1 cellular context compared by ENCODE assay signal in genomic region chr14:33899723-33900341, GRCh38.
TF ChIP-seq lines count a peak whose summit lies in the region.

No MANE protein-coding gene starts in this region.

TF ChIP-seq in HepG2, 621 proteins besides CTCF, POLR2A, EP300 and RAD21 (continued from another document and continues in another):
- TF ChIP-seq MLXIP (CRISPR knock-in tag; IDR thresholded peaks at IDR 0.05; ENCODE audit: borderline replicate concordance) (no peak), SOX13 (IDR thresholded peaks at IDR 0.05) (0 out of 2 replicates have a peak, but pooled peaks have one; percentile 51), SOX13 (CRISPR knock-in tag; conservative IDR thresholded peaks at IDR 0.05 in 1 of 2, IDR thresholded peaks at IDR 0.05 in 1 of 2) (peak in 1 of 2 experiments; percentile 74; a peak in 2 of 4 replicates), THAP9 (CRISPR knock-in tag; IDR thresholded peaks at IDR 0.05; ENCODE audit: borderline replicate concordance) (no peak), ZNF562 (CRISPR knock-in tag; IDR thresholded peaks at IDR 0.05; ENCODE audit: borderline replicate concordance) (no peak), ZNF430 (CRISPR knock-in tag; IDR thresholded peaks at IDR 0.05) (0 out of 2 replicates have a peak, but pooled peaks have one; percentile 76), ZNF124 (CRISPR knock-in tag; IDR thresholded peaks at IDR 0.05) (no peak), NFAT5 (CRISPR knock-in tag; IDR thresholded peaks at IDR 0.05) (no peak), MIXL1 (CRISPR knock-in tag; IDR thresholded peaks at IDR 0.05) (peak; percentile 97), TERF1 (CRISPR knock-in tag; IDR thresholded peaks at IDR 0.05) (no peak), ZSCAN25 (CRISPR knock-in tag; IDR thresholded peaks at IDR 0.05) (peak; percentile 56; the same call in 1 of the 2 replicates), KLF13 (CRISPR knock-in tag; IDR thresholded peaks at IDR 0.05) (no peak), USF2 (IDR thresholded peaks at IDR 0.05; ENCODE audit: low read depth, low read length) (no peak), USF2 (CRISPR knock-in tag; IDR thresholded peaks at IDR 0.05; ENCODE audit: borderline replicate concordance) (no peak), GATA4 (IDR thresholded peaks at IDR 0.05; ENCODE audit: borderline replicate concordance, low read depth) (peak; percentile 51; the same call in 1 of the 2 replicates), SRF (IDR thresholded peaks at IDR 0.05; ENCODE audit: low read depth, low read length) (no peak), IKZF5 (CRISPR knock-in tag; IDR thresholded peaks at IDR 0.05) (peak; percentile 64), MEF2D (CRISPR knock-in tag; IDR thresholded peaks at IDR 0.05) (peak; percentile 87), ZNF790 (CRISPR knock-in tag; IDR thresholded peaks at IDR 0.05; ENCODE audit: borderline replicate concordance) (no peak), SALL1 (CRISPR knock-in tag; IDR thresholded peaks at IDR 0.05) (peak; percentile 83; the same call in 1 of the 2 replicates), AGO1 (IDR thresholded peaks at IDR 0.05; ENCODE audit: low read depth, low read length, poor library complexity, severe bottlenecking) (no peak), SRSF1 (optimal IDR thresholded peaks at IDR 0.05; ENCODE audit: low read depth, low read length) (no peak), RARA (CRISPR knock-in tag; IDR thresholded peaks at IDR 0.05) (peak; percentile 97), LCORL (IDR thresholded peaks at IDR 0.05) (peak; percentile 41; the same call in 1 of the 2 replicates), LCORL (CRISPR knock-in tag; IDR thresholded peaks at IDR 0.05) (peak; percentile 77), BRCA1 (CRISPR knock-in tag; IDR thresholded peaks at IDR 0.05) (peak; percentile 21; the same call in 1 of the 2 replicates), KAT8 (CRISPR knock-in tag; IDR thresholded peaks at IDR 0.05) (peak; percentile 21; the same call in 1 of the 2 replicates), RBAK (CRISPR knock-in tag; IDR thresholded peaks at IDR 0.05) (0 out of 2 replicates have a peak, but pooled peaks have one; percentile 28), ZNF460 (CRISPR knock-in tag; IDR thresholded peaks at IDR 0.05; ENCODE audit: borderline replicate concordance) (no peak), FOXM1 (CRISPR knock-in tag; IDR thresholded peaks at IDR 0.05) (no peak)
- TF ChIP-seq, protein P1, sequence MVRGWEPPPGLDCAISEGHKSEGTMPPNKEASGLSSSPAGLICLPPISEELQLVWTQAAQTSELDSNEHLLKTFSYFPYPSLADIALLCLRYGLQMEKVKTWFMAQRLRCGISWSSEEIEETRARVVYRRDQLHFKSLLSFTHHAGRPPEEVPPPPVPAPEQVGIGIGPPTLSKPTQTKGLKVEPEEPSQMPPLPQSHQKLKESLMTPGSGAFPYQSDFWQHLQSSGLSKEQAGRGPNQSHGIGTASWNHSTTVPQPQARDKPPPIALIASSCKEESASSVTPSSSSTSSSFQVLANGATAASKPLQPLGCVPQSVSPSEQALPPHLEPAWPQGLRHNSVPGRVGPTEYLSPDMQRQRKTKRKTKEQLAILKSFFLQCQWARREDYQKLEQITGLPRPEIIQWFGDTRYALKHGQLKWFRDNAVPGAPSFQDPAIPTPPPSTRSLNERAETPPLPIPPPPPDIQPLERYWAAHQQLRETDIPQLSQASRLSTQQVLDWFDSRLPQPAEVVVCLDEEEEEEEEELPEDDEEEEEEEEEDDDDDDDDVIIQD (CRISPR knock-in tag; IDR thresholded peaks at IDR 0.05; ENCODE audit: low read depth): peak; percentile 88; the same call in 1 of the 2 replicates
- TF ChIP-seq, protein P2, sequence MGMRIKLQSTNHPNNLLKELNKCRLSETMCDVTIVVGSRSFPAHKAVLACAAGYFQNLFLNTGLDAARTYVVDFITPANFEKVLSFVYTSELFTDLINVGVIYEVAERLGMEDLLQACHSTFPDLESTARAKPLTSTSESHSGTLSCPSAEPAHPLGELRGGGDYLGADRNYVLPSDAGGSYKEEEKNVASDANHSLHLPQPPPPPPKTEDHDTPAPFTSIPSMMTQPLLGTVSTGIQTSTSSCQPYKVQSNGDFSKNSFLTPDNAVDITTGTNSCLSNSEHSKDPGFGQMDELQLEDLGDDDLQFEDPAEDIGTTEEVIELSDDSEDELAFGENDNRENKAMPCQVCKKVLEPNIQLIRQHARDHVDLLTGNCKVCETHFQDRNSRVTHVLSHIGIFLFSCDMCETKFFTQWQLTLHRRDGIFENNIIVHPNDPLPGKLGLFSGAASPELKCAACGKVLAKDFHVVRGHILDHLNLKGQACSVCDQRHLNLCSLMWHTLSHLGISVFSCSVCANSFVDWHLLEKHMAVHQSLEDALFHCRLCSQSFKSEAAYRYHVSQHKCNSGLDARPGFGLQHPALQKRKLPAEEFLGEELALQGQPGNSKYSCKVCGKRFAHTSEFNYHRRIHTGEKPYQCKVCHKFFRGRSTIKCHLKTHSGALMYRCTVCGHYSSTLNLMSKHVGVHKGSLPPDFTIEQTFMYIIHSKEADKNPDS (CRISPR knock-in tag; IDR thresholded peaks at IDR 0.05): peak; percentile 79; the same call in 1 of the 2 replicates
- TF ChIP-seq, protein P3, sequence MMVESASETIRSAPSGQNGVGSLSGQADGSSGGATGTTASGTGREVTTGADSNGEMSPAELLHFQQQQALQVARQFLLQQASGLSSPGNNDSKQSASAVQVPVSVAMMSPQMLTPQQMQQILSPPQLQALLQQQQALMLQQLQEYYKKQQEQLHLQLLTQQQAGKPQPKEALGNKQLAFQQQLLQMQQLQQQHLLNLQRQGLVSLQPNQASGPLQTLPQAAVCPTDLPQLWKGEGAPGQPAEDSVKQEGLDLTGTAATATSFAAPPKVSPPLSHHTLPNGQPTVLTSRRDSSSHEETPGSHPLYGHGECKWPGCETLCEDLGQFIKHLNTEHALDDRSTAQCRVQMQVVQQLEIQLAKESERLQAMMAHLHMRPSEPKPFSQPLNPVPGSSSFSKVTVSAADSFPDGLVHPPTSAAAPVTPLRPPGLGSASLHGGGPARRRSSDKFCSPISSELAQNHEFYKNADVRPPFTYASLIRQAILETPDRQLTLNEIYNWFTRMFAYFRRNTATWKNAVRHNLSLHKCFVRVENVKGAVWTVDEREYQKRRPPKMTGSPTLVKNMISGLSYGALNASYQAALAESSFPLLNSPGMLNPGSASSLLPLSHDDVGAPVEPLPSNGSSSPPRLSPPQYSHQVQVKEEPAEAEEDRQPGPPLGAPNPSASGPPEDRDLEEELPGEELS (CRISPR knock-in tag; IDR thresholded peaks at IDR 0.05): peak; percentile 89
- TF ChIP-seq, protein P4, sequence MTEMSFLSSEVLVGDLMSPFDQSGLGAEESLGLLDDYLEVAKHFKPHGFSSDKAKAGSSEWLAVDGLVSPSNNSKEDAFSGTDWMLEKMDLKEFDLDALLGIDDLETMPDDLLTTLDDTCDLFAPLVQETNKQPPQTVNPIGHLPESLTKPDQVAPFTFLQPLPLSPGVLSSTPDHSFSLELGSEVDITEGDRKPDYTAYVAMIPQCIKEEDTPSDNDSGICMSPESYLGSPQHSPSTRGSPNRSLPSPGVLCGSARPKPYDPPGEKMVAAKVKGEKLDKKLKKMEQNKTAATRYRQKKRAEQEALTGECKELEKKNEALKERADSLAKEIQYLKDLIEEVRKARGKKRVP (CRISPR knock-in tag; IDR thresholded peaks at IDR 0.05): peak in 1 of 2 experiments; percentile 61; a peak in 1 of 4 replicates
